Comparison of ENCODE assay signal across 19 cellular contexts in genomic region chr11:44162004-44162403, GRCh38.
DNase-seq lines count a peak whose midpoint lies in the region; ATAC-seq and TF ChIP-seq lines count a peak whose summit lies in the region.
"Had no signal": no experiment of that assay in that cellular context is flagged by ENCODE, and none has a peak within 500 bp of the region (broad histone marks: within the 10 kb centered on the region; RNA-seq: fewer than 3 reads in every experiment).

No MANE protein-coding gene starts in this region.

- no peaks in the 10 kb centered on the region for H3K4me1 ChIP-seq in right atrium auricular region
- H3K4me1 ChIP-seq: A549, Caco-2 had no signal

- H3K27ac ChIP-seq in right atrium auricular region: no peak overlapping the region
- H3K27ac ChIP-seq: 22Rv1; A549; BLaER1 treated with 17β-estradiol and CSF1 and Interleukin-3, amounts not matched to agents 10 nM and 100 nM; C4-2B had no signal

- no peak overlapping the region for H3K4me3 ChIP-seq in right atrium auricular region
- H3K4me3 ChIP-seq: A549; BLaER1 treated with 17β-estradiol and CSF1 and Interleukin-3, amounts not matched to agents 10 nM and 100 nM had no signal

- no peaks in the 10 kb centered on the region for H3K9me3 Mint-ChIP-seq in activated naive CD4-positive, alpha-beta T cell treated with anti-CD3 and anti-CD28 coated beads, Interleukin-2, amount 50 U/mL, for 24 hours
- peaks cover 18% of the 10 kb centered on the region for H3K9me3 Mint-ChIP-seq in mesothelial cell of epicardium
- H3K9me3 Mint-ChIP-seq: CD4-positive, alpha-beta T cell; CD8-positive, alpha-beta T cell had no signal

- TF ChIP-seq CTCF in right atrium auricular region (IDR thresholded peaks at IDR 0.05) (no peak), GM13977 (IDR thresholded peaks at IDR 0.05; ENCODE audit: extremely low read depth, insufficient read depth, missing control alignments) (no peak), mesothelial cell of epicardium (IDR thresholded peaks at IDR 0.05; ENCODE audit: unreplicated experiment) (no peak)

- H3K27me3 Mint-ChIP-seq in activated naive CD4-positive, alpha-beta T cell treated with anti-CD3 and anti-CD28 coated beads, Interleukin-2, amount 50 U/mL, for 24 hours: no peaks in the 10 kb centered on the region
- no peaks in the 10 kb centered on the region for H3K27me3 Mint-ChIP-seq in mesothelial cell of epicardium (ENCODE audit: low read depth)
- H3K27me3 Mint-ChIP-seq: B cell; CD4-positive, alpha-beta T cell had no signal

- H3K27me3 ChIP-seq in right atrium auricular region: no peaks in the 10 kb centered on the region
- H3K27me3 ChIP-seq: BLaER1 treated with 17β-estradiol and CSF1 and Interleukin-3, amounts not matched to agents 10 nM and 100 nM had no signal

- H3K4me1 Mint-ChIP-seq in activated naive CD4-positive, alpha-beta T cell treated with anti-CD3 and anti-CD28 coated beads, Interleukin-2, amount 50 U/mL, for 24 hours: peaks cover 16% of the 10 kb centered on the region
- H3K4me1 Mint-ChIP-seq in mesothelial cell of epicardium: peaks cover 15% of the 10 kb centered on the region

- no peaks in the 10 kb centered on the region for H3K36me3 ChIP-seq in right atrium auricular region

- ATAC-seq in Right ventricle myocardium inferior: no peak
- ATAC-seq: A549; CD8-positive, alpha-beta T cell had no signal

- intact Hi-C loops in Right ventricle myocardium inferior (cut with DNase I): no loop called here

- DNase-seq in activated naive CD4-positive, alpha-beta T cell treated with Interleukin-2 at 50 U/mL for 16 hours: no peak
- DNase-seq in Right ventricle myocardium inferior (ENCODE audit: missing footprints) (peak; percentile 41), right atrium auricular region (ENCODE audit: low spot score) (no peak), fibroblast of gingiva (ENCODE audit: low read depth) (peak; percentile 20), GM13977 (ENCODE audit: low spot score) (no peak), mesothelial cell of epicardium (ENCODE audit: low spot score in 2 of 2, unreplicated experiment in 2 of 2) (no peak)
- DNase-seq: AML-193; Caco-2; Calu3; CD4-positive, alpha-beta T cell; CD8-positive, alpha-beta T cell; DMS79 treated with DMSO at 0.1 percent for 48 hours; GF-D8 had no signal

- no peaks in the 10 kb centered on the region for H3K9me3 ChIP-seq in right atrium auricular region
- H3K9me3 ChIP-seq: A549 had no signal

- in situ Hi-C loops in GM13977 (cut with MboI; ENCODE audit: low pct_unique_long_range_greater_than_20kb, low sequenced_read_pairs, unreplicated experiment): no loop called here

- H3K4me3 Mint-ChIP-seq in activated naive CD4-positive, alpha-beta T cell treated with anti-CD3 and anti-CD28 coated beads, Interleukin-2, amount 50 U/mL, for 24 hours: no peak overlapping the region
- H3K4me3 Mint-ChIP-seq in mesothelial cell of epicardium: no peak overlapping the region
- H3K4me3 Mint-ChIP-seq: B cell; CD4-positive, alpha-beta T cell; CD8-positive, alpha-beta T cell had no signal

- peak overlapping the region; percentile 5 for H3K27ac Mint-ChIP-seq in activated naive CD4-positive, alpha-beta T cell treated with anti-CD3 and anti-CD28 coated beads, Interleukin-2, amount 50 U/mL, for 24 hours
- H3K27ac Mint-ChIP-seq in mesothelial cell of epicardium: no peak overlapping the region
- H3K27ac Mint-ChIP-seq: B cell; CD4-positive, alpha-beta T cell; CD8-positive, alpha-beta T cell had no signal

- peaks cover 21% of the 10 kb centered on the region for H3K36me3 Mint-ChIP-seq in activated naive CD4-positive, alpha-beta T cell treated with anti-CD3 and anti-CD28 coated beads, Interleukin-2, amount 50 U/mL, for 24 hours
- H3K36me3 Mint-ChIP-seq in mesothelial cell of epicardium: peaks cover 31% of the 10 kb centered on the region

Comparison
In these comparisons a context has a peak if more than half of its experiments do, and no peak if none do; other contexts are left out.
1. DNase-seq: peak in Right ventricle myocardium inferior (single experiment) and fibroblast of gingiva (single experiment); none in activated naive CD4-positive, alpha-beta T cell treated with Interleukin-2 at 50 U/mL for 16 hours (single experiment), right atrium auricular region (single experiment), GM13977 (single experiment) and mesothelial cell of epicardium (0 of 2).